ENCODE assay signal across 8 cellular contexts in genomic region chr2:113877651-113878594, GRCh38. TPM values are rescaled to one million over a fixed set of nuclear protein-coding genes. Genes with fewer than 3 reads are reported as not detected.
DNase-seq lines count a peak whose midpoint lies in the region; ATAC-seq and TF ChIP-seq lines count a peak whose summit lies in the region.

No MANE protein-coding gene starts in this region.

- no peak overlapping the region for H3K4me3 ChIP-seq in fibroblast of mammary gland (ENCODE audit: control insufficient read depth, low read depth, low read length)

- peaks cover 42% of the 10 kb centered on the region for H3K4me1 Mint-ChIP-seq in activated T-cell treated with anti-CD3 and anti-CD28 coated beads, Interleukin-2, amount 50 U/mL, for 24 hours (ENCODE audit: low read depth)
- H3K4me1 Mint-ChIP-seq in stimulated activated naive B cell treated with anti-CD40 and anti-IgM and Interleukin-4, amounts not matched to agents 10 μg/mL and 1 μg/mL and 100 μg/mL, for 72 hours: peaks cover 14 to 43% of the 10 kb centered on the region in 2 donors

- no peak for DNase-seq in activated T-cell treated with anti-CD3 and anti-CD28 coated beads, Interleukin-2, amount 50 U/mL, for 24 hours
- no peak for DNase-seq in activated T-cell treated with anti-CD3 and anti-CD28 coated beads, Interleukin-2, amount 50 U/mL, for 48 hours
- DNase-seq in RPMI7951 (ENCODE audit: low read depth) (peak; percentile 77), fibroblast of mammary gland (ENCODE audit: low read depth) (peak; percentile 78), C1 segment of cervical spinal cord (lab: John Stamatoyannopoulos, UW) (no peak), islet precursor cell (no peak)
- DNase-seq in stimulated activated naive B cell treated with anti-CD40 and anti-IgM and Interleukin-4, amounts not matched to agents 10 μg/mL and 1 μg/mL and 100 μg/mL, for 72 hours: no peak

- peak overlapping the region; percentile 48 for H3K4me3 Mint-ChIP-seq in activated T-cell treated with anti-CD3 and anti-CD28 coated beads, Interleukin-2, amount 50 U/mL, for 24 hours
- H3K4me3 Mint-ChIP-seq in stimulated activated naive B cell treated with anti-CD40 and anti-IgM and Interleukin-4, amounts not matched to agents 10 μg/mL and 1 μg/mL and 100 μg/mL, for 72 hours: no peak overlapping the region

- peak overlapping the region; percentile 88 for H3K27ac Mint-ChIP-seq in activated T-cell treated with anti-CD3 and anti-CD28 coated beads, Interleukin-2, amount 50 U/mL, for 24 hours
- H3K27ac Mint-ChIP-seq in stimulated activated naive B cell treated with anti-CD40 and anti-IgM and Interleukin-4, amounts not matched to agents 10 μg/mL and 1 μg/mL and 100 μg/mL, for 72 hours: no peak overlapping the region

- H3K9me3 Mint-ChIP-seq in activated T-cell treated with anti-CD3 and anti-CD28 coated beads, Interleukin-2, amount 50 U/mL, for 24 hours: no peaks in the 10 kb centered on the region
- H3K9me3 Mint-ChIP-seq in stimulated activated naive B cell treated with anti-CD40 and anti-IgM and Interleukin-4, amounts not matched to agents 10 μg/mL and 1 μg/mL and 100 μg/mL, for 72 hours: no peaks in the 10 kb centered on the region

- peak; percentile 34 to 56 for ATAC-seq in stimulated activated naive B cell treated with anti-CD40 and anti-IgM and Interleukin-4, amounts not matched to agents 10 μg/mL and 1 μg/mL and 100 μg/mL, for 72 hours (replicated peaks)
- no peak for ATAC-seq in GM21619 (IDR thresholded peaks at IDR 0.05; ENCODE audit: unreplicated experiment)

- TF ChIP-seq CTCF in fibroblast of mammary gland (conservative IDR thresholded peaks at IDR 0.05; ENCODE audit: control insufficient read depth, insufficient read depth, low read depth, low read length): no peak

- peaks cover 45% of the 10 kb centered on the region for H3K36me3 Mint-ChIP-seq in activated T-cell treated with anti-CD3 and anti-CD28 coated beads, Interleukin-2, amount 50 U/mL, for 24 hours (ENCODE audit: low read depth)
- H3K36me3 Mint-ChIP-seq in stimulated activated naive B cell treated with anti-CD40 and anti-IgM and Interleukin-4, amounts not matched to agents 10 μg/mL and 1 μg/mL and 100 μg/mL, for 72 hours: peaks cover 13 to 24% of the 10 kb centered on the region in 2 donors

- H3K27me3 Mint-ChIP-seq in activated T-cell treated with anti-CD3 and anti-CD28 coated beads, Interleukin-2, amount 50 U/mL, for 24 hours: no peaks in the 10 kb centered on the region
- no peaks in the 10 kb centered on the region for H3K27me3 Mint-ChIP-seq in stimulated activated naive B cell treated with anti-CD40 and anti-IgM and Interleukin-4, amounts not matched to agents 10 μg/mL and 1 μg/mL and 100 μg/mL, for 72 hours

RNA-seq across cellular contexts. Expression of gene ACTR3, which starts 12.0 kb away (rescaled TPM):
- total RNA-seq in RPMI7951 (2014; rRNA removed; shearing (Covaris generic)): 337 and 389 TPM in 2 replicates

Comparison
In these comparisons a context has a peak if more than half of its experiments do, and no peak if none do; other contexts are left out.
1. DNase-seq: peak in RPMI7951 (single experiment) and fibroblast of mammary gland (single experiment); none in activated T-cell treated with anti-CD3 and anti-CD28 coated beads, Interleukin-2, amount 50 U/mL, for 24 hours (single experiment), activated T-cell treated with anti-CD3 and anti-CD28 coated beads, Interleukin-2, amount 50 U/mL, for 48 hours (0 of 2), stimulated activated naive B cell treated with anti-CD40 and anti-IgM and Interleukin-4, amounts not matched to agents 10 μg/mL and 1 μg/mL and 100 μg/mL, for 72 hours (single experiment), C1 segment of cervical spinal cord (0 of 14) and islet precursor cell (single experiment).